14 cellular contexts compared by ENCODE assay signal in genomic region chr2:158845869-158846268, GRCh38. TPM values are rescaled to one million over a fixed set of nuclear protein-coding genes. Genes with fewer than 3 reads are reported as not detected.
A peak's percentile ranks its signal among the peaks of the same experiment; 100 is the strongest.
DNase-seq lines count a peak whose midpoint lies in the region; ATAC-seq and TF ChIP-seq lines count a peak whose summit lies in the region.
"Had no signal": no experiment of that assay in that cellular context is flagged by ENCODE, and none has a peak within 500 bp of the region (broad histone marks: within the 10 kb centered on the region; RNA-seq: fewer than 3 reads in every experiment).

No MANE protein-coding gene starts in this region.

- no peak overlapping the region for H2BK5ac ChIP-seq in H9 (ENCODE audit: insufficient read length, low read length)

- H3K79me2 ChIP-seq in H9 (ENCODE audit: insufficient read depth, low read length): no peaks in the 10 kb centered on the region

- H4K8ac ChIP-seq in H9 (replicated peaks; ENCODE audit: insufficient read length, low read depth, low read length): no peak overlapping the region

- H3K9me3 ChIP-seq in HEK293 (ENCODE audit: control insufficient read depth, insufficient read depth, low read depth, low read length) (no peaks in the 10 kb centered on the region), H9 (ENCODE audit: control insufficient read depth, low read depth, low read length) (no peaks in the 10 kb centered on the region)

- H3K27ac Mint-ChIP-seq in effector memory CD8-positive, alpha-beta T cell: no peak overlapping the region
- no peak overlapping the region; a peak in 1 of 7 replicates for H3K27ac Mint-ChIP-seq in H9
- H3K27ac Mint-ChIP-seq: activated CD4-positive, alpha-beta memory T cell treated with anti-CD3 and anti-CD28 coated beads, Interleukin-2, amount 10 ng/mL, durations not matched to agents 7 days and 5 days; T-helper 2 cell treated with Interferon-gamma antibody and Interleukin-4, amounts not matched to agents 5 μg/mL and 100 μg/mL, for 36 hours had no signal

- no peak overlapping the region for H2BK12ac ChIP-seq in H9 (ENCODE audit: insufficient read length, low read depth, low read length)

- POLR2A ChIA-PET in HEK293 (lab: Yijun Ruan, JAX): no interaction called here

- H3K4me3 ChIP-seq in HEK293 (ENCODE audit: low read depth, low read length): no peak overlapping the region
- no peak overlapping the region for H3K4me3 ChIP-seq in choroid plexus epithelial cell (ENCODE audit: low read depth, low read length)
- H3K4me3 ChIP-seq in retinal pigment epithelial cell (ENCODE audit: low read length): no peak overlapping the region

- H3K79me1 ChIP-seq in H9 (ENCODE audit: insufficient read depth, low read depth, low read length, poor library complexity, severe bottlenecking): no peaks in the 10 kb centered on the region

- H3K23me2 ChIP-seq in H9 (ENCODE audit: insufficient read length, low read depth, low read length, poor library complexity, severe bottlenecking): no peaks in the 10 kb centered on the region

- ATAC-seq in GM21737 (IDR thresholded peaks at IDR 0.05; ENCODE audit: unreplicated experiment) (no peak), GM18505 (IDR thresholded peaks at IDR 0.05; ENCODE audit: unreplicated experiment) (no peak)
- no peak for ATAC-seq in effector memory CD8-positive, alpha-beta T cell (replicated peaks)

- WGBS in H9 (ENCODE audit: extremely low coverage, insufficient read length, low lambda C conversion rate): no CpG with 5 or more reads among the region's 3 CpGs

- H4K20me1 ChIP-seq in H9 (ENCODE audit: control insufficient read depth, insufficient read depth, insufficient read length): no peaks in the 10 kb centered on the region

- H3K9ac ChIP-seq in H9 (ENCODE audit: extremely low read depth, insufficient read length, low read length): no peak overlapping the region

- no peak overlapping the region for H3K23ac ChIP-seq in H9 (ENCODE audit: insufficient read length, low read depth, low read length)

- H3K4ac ChIP-seq in H9 (ENCODE audit: low read depth, low read length): no peak overlapping the region

- H2BK20ac ChIP-seq in H9 (ENCODE audit: low read depth, low read length, poor library complexity, severe bottlenecking): no peak overlapping the region

- DNase-seq in NCI-H2196 treated with DMSO at 0.1 percent for 48 hours (lab: John Stamatoyannopoulos, UW; ENCODE audit: unreplicated experiment) (peak; percentile 53), choroid plexus epithelial cell (ENCODE audit: low read depth) (peak; percentile 32), retinal pigment epithelial cell (ENCODE audit: low read depth) (peak; percentile 79), H9 (no peak)
- no peak for DNase-seq in effector memory CD8-positive, alpha-beta T cell
- DNase-seq: activated CD4-positive, alpha-beta memory T cell treated with anti-CD3 and anti-CD28 coated beads, Interleukin-2, amount 10 ng/mL, durations not matched to agents 7 days and 5 days; activated gamma-delta T cell; cerebellar nuclear complex; NCI-H1436 had no signal

- H3K36me3 ChIP-seq in HEK293 (ENCODE audit: control insufficient read depth in 2 of 2, insufficient read depth in 1 of 2, low read length in 2 of 2): no peaks in the 10 kb centered on the region

- H3K36me3 Mint-ChIP-seq in effector memory CD8-positive, alpha-beta T cell (ENCODE audit: insufficient read depth): no peaks in the 10 kb centered on the region
- no peaks in the 10 kb centered on the region for H3K36me3 Mint-ChIP-seq in H9 (ENCODE audit: insufficient read depth in 1 of 3, low read depth in 3 of 3)

- H3K56ac ChIP-seq in H9 (ENCODE audit: insufficient read length, low read depth, low read length): no peak overlapping the region

- peaks cover 21 to 55% of the 10 kb centered on the region in 2 donors for H3K27me3 Mint-ChIP-seq in effector memory CD8-positive, alpha-beta T cell
- 0 out of 2 replicates have a peak, but pooled peaks cover 1% of the 10 kb centered on the region for H3K27me3 Mint-ChIP-seq in H9 (ENCODE audit: low read depth)

- H2BK15ac ChIP-seq in H9 (ENCODE audit: low read depth, low read length): no peak overlapping the region

- no peak overlapping the region for H3K14ac ChIP-seq in H9 (ENCODE audit: insufficient read depth, low read length)

- TF ChIP-seq CTCF in HEK293 (tag by site-specific recombination; IDR thresholded peaks at IDR 0.05) (no peak), choroid plexus epithelial cell (conservative IDR thresholded peaks at IDR 0.05; ENCODE audit: low read depth, low read length) (no peak), retinal pigment epithelial cell (conservative IDR thresholded peaks at IDR 0.05; ENCODE audit: low read depth, low read length) (no peak), H9 (conservative IDR thresholded peaks at IDR 0.05) (no peak)

- H3K18ac ChIP-seq in H9 (ENCODE audit: insufficient read length, low read depth, low read length): no peak overlapping the region

- CTCF ChIA-PET in HEK293 (lab: Yijun Ruan, JAX): no interaction called here

- H3K27ac ChIP-seq in HEK293 (ENCODE audit: extremely low read depth, low read depth, low read length) (peak overlapping the region; percentile 35; the same call in 1 of the 2 replicates), H9 (ENCODE audit: insufficient read length, low read depth, low read length) (no peak overlapping the region)

- no peak overlapping the region for H2BK120ac ChIP-seq in H9 (ENCODE audit: low read depth, low read length, poor library complexity, severe bottlenecking)

- TF ChIP-seq POLR2A in GM18505 (IDR thresholded peaks at IDR 0.05; ENCODE audit: borderline replicate concordance, extremely low read depth, insufficient read depth, insufficient read length): no peak

- no peak overlapping the region for H2AK5ac ChIP-seq in H9 (ENCODE audit: insufficient read length, low read length)

- no peak overlapping the region for H3K4me2 ChIP-seq in H9 (ENCODE audit: insufficient read depth, insufficient read length, low read length)

- H3K4me3 Mint-ChIP-seq in effector memory CD8-positive, alpha-beta T cell: no peak overlapping the region
- no peak overlapping the region for H3K4me3 Mint-ChIP-seq in H9
- H3K4me3 Mint-ChIP-seq: activated CD4-positive, alpha-beta memory T cell treated with anti-CD3 and anti-CD28 coated beads, Interleukin-2, amount 10 ng/mL, durations not matched to agents 7 days and 5 days; T-helper 2 cell treated with Interferon-gamma antibody and Interleukin-4, amounts not matched to agents 5 μg/mL and 100 μg/mL, for 36 hours had no signal

- peaks cover 9% of the 10 kb centered on the region; the same call in 1 of the 2 replicates for H3K4me1 ChIP-seq in HEK293 (ENCODE audit: control insufficient read depth, insufficient read depth, low read length)
- H3K4me1 ChIP-seq in H9 (ENCODE audit: insufficient read depth, low read length): peaks cover 5% of the 10 kb centered on the region; the same call in 1 of the 2 replicates

- no peaks in the 10 kb centered on the region for H3K4me1 Mint-ChIP-seq in effector memory CD8-positive, alpha-beta T cell (ENCODE audit: low read depth in 2 of 2)
- H3K4me1 Mint-ChIP-seq in H9: peaks cover 18 to 19% of the 10 kb centered on the region in 2 experiments
- H3K4me1 Mint-ChIP-seq: activated CD4-positive, alpha-beta memory T cell treated with anti-CD3 and anti-CD28 coated beads, Interleukin-2, amount 10 ng/mL, durations not matched to agents 7 days and 5 days had no signal

- H3K9me3 Mint-ChIP-seq in effector memory CD8-positive, alpha-beta T cell: no peaks in the 10 kb centered on the region
- H3K9me3 Mint-ChIP-seq in H9: no peaks in the 10 kb centered on the region
- H3K9me3 Mint-ChIP-seq: activated CD4-positive, alpha-beta memory T cell treated with anti-CD3 and anti-CD28 coated beads, Interleukin-2, amount 10 ng/mL, durations not matched to agents 7 days and 5 days; T-helper 2 cell treated with Interferon-gamma antibody and Interleukin-4, amounts not matched to agents 5 μg/mL and 100 μg/mL, for 36 hours had no signal

- H3T11ph ChIP-seq in H9 (ENCODE audit: low read length): no peak overlapping the region

- H4K91ac ChIP-seq in H9 (ENCODE audit: insufficient read length, low read depth, low read length): no peak overlapping the region

- H3K27me3 ChIP-seq in H9 (ENCODE audit: insufficient read depth, low read length): no peaks in the 10 kb centered on the region

- H2AFZ ChIP-seq in H9 (ENCODE audit: low read length): no peak overlapping the region

- H4K5ac ChIP-seq in H9 (ENCODE audit: insufficient read length, low read depth, low read length): no peak overlapping the region

TF ChIP-seq in HEK293, 187 proteins besides CTCF, POLR2A, EP300 and RAD21 (continues in another document):
- TF ChIP-seq TCF7L2 (IDR thresholded peaks at IDR 0.05; ENCODE audit: borderline replicate concordance, low read depth, low read length): no peak
- TF ChIP-seq ZNF366 (tag by site-specific recombination; conservative IDR thresholded peaks at IDR 0.05): 0 out of 2 replicates have a peak, but pooled peaks have one; percentile 22
- no peak for TF ChIP-seq ZNF549 (tag by site-specific recombination; IDR thresholded peaks at IDR 0.05)
- TF ChIP-seq SETDB1 (IDR thresholded peaks at IDR 0.05; ENCODE audit: insufficient read length, low read length): no peak
- peak; percentile 67; the same call in 1 of the 2 replicates for TF ChIP-seq TRIM28 (IDR thresholded peaks at IDR 0.05; ENCODE audit: borderline replicate concordance, low read length)
- peak; percentile 70; the same call in 1 of the 2 replicates for TF ChIP-seq MZF1 (tag by site-specific recombination; IDR thresholded peaks at IDR 0.05; ENCODE audit: borderline replicate concordance)
- TF ChIP-seq PRDM4 (tag by site-specific recombination; IDR thresholded peaks at IDR 0.05): peak; percentile 82
- TF ChIP-seq ZNF341 (tag by site-specific recombination; IDR thresholded peaks at IDR 0.05; ENCODE audit: low read depth): peak; percentile 16; the same call in 1 of the 2 replicates
- 0 out of 2 replicates have a peak, but pooled peaks have one; percentile 43 for TF ChIP-seq ZNF629 (tag by site-specific recombination; IDR thresholded peaks at IDR 0.05)

RNA-seq across cellular contexts. Expression of gene DAPL1, which starts 50.8 kb away (rescaled TPM):
- not detected in 2 replicates for total RNA-seq in H9 (2021)
- total RNA-seq: activated CD4-positive, alpha-beta memory T cell treated with anti-CD3 and anti-CD28 coated beads, Interleukin-2, amount 10 ng/mL, durations not matched to agents 7 days and 5 days; skeletal muscle tissue had no signal

Comparison
In these comparisons a context has a peak if more than half of its experiments do, and no peak if none do; other contexts are left out.
1. DNase-seq: peak in NCI-H2196 treated with DMSO at 0.1 percent for 48 hours (single experiment), choroid plexus epithelial cell (single experiment) and retinal pigment epithelial cell (single experiment); none in effector memory CD8-positive, alpha-beta T cell (0 of 3) and H9 (single experiment).